In genomic region chr12:52181757-52182156, GRCh38 we compare ENCODE assay signal across 11 cellular contexts. TPM values are rescaled to one million over a fixed set of nuclear protein-coding genes. Genes with fewer than 3 reads are reported as not detected.
DNase-seq lines count a peak whose midpoint lies in the region; FAIRE-seq and TF ChIP-seq lines count a peak whose summit lies in the region.
"Had no signal": no experiment of that assay in that cellular context is flagged by ENCODE, and none has a peak within 500 bp of the region (broad histone marks: within the 10 kb centered on the region; RNA-seq: fewer than 3 reads in every experiment).

No MANE protein-coding gene starts in this region.

- no peaks in the 10 kb centered on the region for H3K9me3 ChIP-seq in astrocyte (ENCODE audit: insufficient read depth, low read depth, low read length)
- no peaks in the 10 kb centered on the region for H3K9me3 ChIP-seq in vagina
- H3K9me3 ChIP-seq: left lung, testis had no signal

- H3K27ac ChIP-seq in astrocyte (ENCODE audit: low read depth, low read length) (peak overlapping the region; percentile 86), vagina (no peak overlapping the region)
- H3K27ac ChIP-seq: left lung, testis had no signal

- TF ChIP-seq CTCF in astrocyte (IDR thresholded peaks at IDR 0.05; ENCODE audit: insufficient read depth, low read depth, low read length), result no peak
- no peak for TF ChIP-seq CTCF in nephron (IDR thresholded peaks at IDR 0.05; ENCODE audit: unreplicated experiment in 3 of 3)
- TF ChIP-seq CTCF in vagina (IDR thresholded peaks at IDR 0.05), result no peak

- peak overlapping the region; percentile 99 for H3K27ac Mint-ChIP-seq in astrocyte (ENCODE audit: unreplicated experiment)
- peak overlapping the region; percentile 90 to 96 (median 92) for H3K27ac Mint-ChIP-seq in nephron

- H3K4me3 ChIP-seq in astrocyte (ENCODE audit: insufficient read depth, low read depth, low read length) (no peak overlapping the region), vagina (no peak overlapping the region)
- H3K4me3 ChIP-seq: left lung, testis had no signal

- H4K20me1 ChIP-seq in astrocyte (ENCODE audit: insufficient read depth, low read length), result no peaks in the 10 kb centered on the region

- H3K4me1 Mint-ChIP-seq in astrocyte (ENCODE audit: low read depth, unreplicated experiment) (peaks cover 39% of the 10 kb centered on the region), nephron (peaks cover 68% of the 10 kb centered on the region)

- TF ChIP-seq POLR2A in vagina (IDR thresholded peaks at IDR 0.05), result no peak

- peaks cover 1% of the 10 kb centered on the region for H3K36me3 Mint-ChIP-seq in astrocyte (ENCODE audit: low read depth, unreplicated experiment)
- no peaks in the 10 kb centered on the region for H3K36me3 Mint-ChIP-seq in nephron (ENCODE audit: low read depth)

- no peaks in the 10 kb centered on the region for H3K79me2 ChIP-seq in astrocyte (ENCODE audit: insufficient read depth, low read length)

- FAIRE-seq in astrocyte (lab: Jason Lieb, UNC), result no peak

- H3K36me3 ChIP-seq in astrocyte (ENCODE audit: insufficient read depth, low read length) (no peaks in the 10 kb centered on the region), vagina (no peaks in the 10 kb centered on the region)
- H3K36me3 ChIP-seq: left lung had no signal

- peak overlapping the region; percentile 65 for H2AFZ ChIP-seq in astrocyte (ENCODE audit: low read depth, low read length)

- no peaks in the 10 kb centered on the region for H3K27me3 Mint-ChIP-seq in astrocyte (ENCODE audit: low read depth, unreplicated experiment)
- H3K27me3 Mint-ChIP-seq in nephron (ENCODE audit: low read depth), result peaks cover 19% of the 10 kb centered on the region

- H3K4me2 ChIP-seq in astrocyte (ENCODE audit: low read length), result peak overlapping the region; percentile 61

- H3K9me3 Mint-ChIP-seq in astrocyte (ENCODE audit: unreplicated experiment) (no peaks in the 10 kb centered on the region), nephron (no peaks in the 10 kb centered on the region)

- H3K9ac ChIP-seq in astrocyte (ENCODE audit: low read length), result peak overlapping the region; percentile 62

- DNase-seq in GM03348 (ENCODE audit: low spot score) (peak; percentile 79), NCI-H1436 treated with DMSO at 0.1 percent for 48 hours (lab: John Stamatoyannopoulos, UW) (peak; percentile 43), astrocyte (ENCODE audit: low read depth) (peak; percentile 85), RPMI8226 (no peak), vagina (ENCODE audit: extremely low spot score in 2 of 2) (no peak), CD1c-positive myeloid dendritic cell (ENCODE audit: extremely low spot score) (no peak)
- DNase-seq in activated CD8-positive, alpha-beta memory T cell treated with anti-CD3 and anti-CD28 coated beads, Interleukin-2, amount 50 U/mL, for 4 hours, result no peak
- DNase-seq: testis had no signal

- H3K4me1 ChIP-seq in astrocyte (ENCODE audit: insufficient read depth, low read length) (peaks cover 54% of the 10 kb centered on the region), vagina (peaks cover 35% of the 10 kb centered on the region)

- intact Hi-C loops in vagina (cut with DNase I), result no loop called here

- H3K4me3 Mint-ChIP-seq in astrocyte (ENCODE audit: unreplicated experiment) (no peak overlapping the region), nephron (peak overlapping the region in 2 of 3 experiments; percentile 31 to 69)

- H3K27me3 ChIP-seq in astrocyte (ENCODE audit: insufficient read depth, low read length), result no peaks in the 10 kb centered on the region
- no peaks in the 10 kb centered on the region for H3K27me3 ChIP-seq in vagina
- H3K27me3 ChIP-seq: left lung, testis had no signal

RNA-seq across cellular contexts. Expression of gene KRT80, which starts 10.1 kb away (rescaled TPM):
- total RNA-seq in astrocyte (2.8 and 3.6 TPM in 2 replicates), vagina (7.9 TPM)

RNA-seq across cellular contexts. Expression of gene KRT7, which starts 51.3 kb away (rescaled TPM):
- total RNA-seq in astrocyte (97.6 and 149 TPM in 2 replicates), vagina (7.6 TPM)
- total RNA-seq: SK-MEL-5 had no signal

Comparison
In these comparisons a context has a peak if more than half of its experiments do, and no peak if none do; other contexts are left out.
1. DNase-seq: peak in GM03348 (single experiment), NCI-H1436 treated with DMSO at 0.1 percent for 48 hours (single experiment) and astrocyte (single experiment); none in RPMI8226 (single experiment), vagina (0 of 2), CD1c-positive myeloid dendritic cell (single experiment) and activated CD8-positive, alpha-beta memory T cell treated with anti-CD3 and anti-CD28 coated beads, Interleukin-2, amount 50 U/mL, for 4 hours (single experiment).
2. RNA of gene KRT7, which starts 51.3 kb away (total RNA-seq): 97.6 to 149 TPM in astrocyte; 7.6 TPM in vagina (single experiment); every median in the first group is over 10 times any median in the second.